8 cellular contexts compared by ENCODE assay signal in the genomic region with DNA sequence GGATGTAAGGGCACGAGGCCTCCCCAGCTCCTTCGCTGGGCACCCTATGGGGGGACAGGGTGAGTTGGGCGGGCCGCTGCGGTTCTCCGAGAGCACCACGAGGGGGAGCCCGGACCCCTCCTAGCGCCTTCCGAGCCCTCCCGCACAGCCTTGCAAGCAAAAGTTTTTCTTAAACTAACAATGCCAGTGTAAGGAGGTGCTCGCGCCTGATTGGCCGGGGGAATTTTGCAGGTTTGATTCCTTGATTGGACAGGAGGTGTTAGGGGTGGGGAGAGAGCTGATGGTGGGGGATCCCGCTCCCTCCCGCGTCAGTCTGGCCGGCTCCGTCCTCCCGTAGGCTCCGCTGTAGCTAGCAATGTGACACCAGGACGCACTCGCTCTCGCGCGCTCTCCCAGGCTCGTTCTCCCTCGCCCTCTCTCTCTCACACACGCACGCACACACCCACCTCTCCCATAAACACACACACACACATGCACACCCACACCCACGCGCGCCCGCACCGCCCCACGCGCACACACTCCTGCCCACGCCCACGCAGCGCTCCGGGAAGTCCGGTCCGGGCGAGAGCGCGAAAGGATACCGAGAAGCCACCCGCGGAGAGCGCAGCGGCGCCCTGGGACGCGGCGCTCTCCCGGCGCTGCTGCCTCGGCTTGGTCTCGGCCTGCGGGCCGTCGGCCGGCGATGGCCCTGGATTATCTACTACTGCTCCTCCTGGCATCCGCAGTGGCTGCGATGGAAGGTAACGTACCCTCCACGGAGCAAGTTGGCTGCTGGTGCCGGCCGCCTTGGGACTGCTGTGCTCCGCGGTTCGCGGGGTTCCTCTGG. TPM values are rescaled to one million over a fixed set of nuclear protein-coding genes. Genes with fewer than 3 reads are reported as not detected.
DNase-seq lines count a peak whose midpoint lies in the region; ATAC-seq and TF ChIP-seq lines count a peak whose summit lies in the region.

A gene (plus strand): TSS at position 311 of the 826 bp plus-strand sequence.

- H3K27ac ChIP-seq in HL-60 (replicated peaks), result no peak within 1 kb of the TSS

- no peaks in the 10 kb centered on the region for H3K36me3 ChIP-seq in mucosa of descending colon (ENCODE audit: low read depth)

- peaks cover 45 to 68% of the 10 kb centered on the region in 2 donors for H3K27me3 Mint-ChIP-seq in stimulated activated naive B cell treated with anti-CD40 and anti-IgM and Interleukin-4, amounts not matched to agents 10 μg/mL and 1 μg/mL and 100 μg/mL, for 72 hours

- peak; percentile 86 for ATAC-seq in mucosa of descending colon
- ATAC-seq in stimulated activated naive B cell treated with anti-CD40 and anti-IgM and Interleukin-4, amounts not matched to agents 10 μg/mL and 1 μg/mL and 100 μg/mL, for 72 hours (replicated peaks), result peak; percentile 84 to 87

- peak within 1 kb of the TSS; percentile 89 to 90 for H3K4me3 Mint-ChIP-seq in stimulated activated naive B cell treated with anti-CD40 and anti-IgM and Interleukin-4, amounts not matched to agents 10 μg/mL and 1 μg/mL and 100 μg/mL, for 72 hours

- peak within 1 kb of the TSS; percentile 81 for H3K27ac Mint-ChIP-seq in stimulated activated naive B cell treated with anti-CD40 and anti-IgM and Interleukin-4, amounts not matched to agents 10 μg/mL and 1 μg/mL and 100 μg/mL, for 72 hours

- intact Hi-C loops in mucosa of descending colon (cut with DNase I, micrococcal nuclease), result loop anchor here in 1 of 2 donors (10.0 kb wide), 1 partner anchor 1100 kb away; no protein-coding TSS in a partner anchor

- H3K27me3 ChIP-seq in HL-60 (ENCODE audit: insufficient read depth, poor library complexity, severe bottlenecking), result peaks cover 43% of the 10 kb centered on the region

- DNase-seq in DMS 273 (lab: John Stamatoyannopoulos, UW; ENCODE audit: unreplicated experiment) (peak; percentile 99), GM20000 (ENCODE audit: low spot score) (peak; percentile 84), HL-60 (ENCODE audit: low read depth in 1 of 2, low spot score in 1 of 2) (peak; percentile 48 to 70), NCI-H748 treated with DMSO at 0.1 percent for 48 hours (lab: John Stamatoyannopoulos, UW) (peak; percentile 93), epithelial cell of proximal tubule (ENCODE audit: low read depth) (peak; percentile 88), mucosa of descending colon (peak; percentile 66 to 74 (median 74))
- peak; percentile 32 to 64 (median 36) for DNase-seq in activated CD8-positive, alpha-beta memory T cell treated with anti-CD3 and anti-CD28 coated beads for 48 hours (ENCODE audit: low read depth in 2 of 3, low spot score in 2 of 3)
- DNase-seq in stimulated activated naive B cell treated with anti-CD40 and anti-IgM and Interleukin-4, amounts not matched to agents 10 μg/mL and 1 μg/mL and 100 μg/mL, for 72 hours, result peak; percentile 71

- peaks cover 12 to 33% of the 10 kb centered on the region in 2 donors for H3K4me1 Mint-ChIP-seq in stimulated activated naive B cell treated with anti-CD40 and anti-IgM and Interleukin-4, amounts not matched to agents 10 μg/mL and 1 μg/mL and 100 μg/mL, for 72 hours

- H3K4me3 ChIP-seq in HL-60 (replicated peaks; ENCODE audit: insufficient read depth, low read length) (peak within 1 kb of the TSS; percentile 32), epithelial cell of proximal tubule (ENCODE audit: low read depth, low read length) (peak within 1 kb of the TSS; percentile 74), mucosa of descending colon (no peak within 1 kb of the TSS)

- no peaks in the 10 kb centered on the region for H3K9me3 ChIP-seq in mucosa of descending colon

- no peaks in the 10 kb centered on the region for H3K9me3 Mint-ChIP-seq in stimulated activated naive B cell treated with anti-CD40 and anti-IgM and Interleukin-4, amounts not matched to agents 10 μg/mL and 1 μg/mL and 100 μg/mL, for 72 hours

- peaks cover 13% of the 10 kb centered on the region for H3K4me1 ChIP-seq in mucosa of descending colon (ENCODE audit: low read depth)

- TF ChIP-seq CTCF in GM20000 (IDR thresholded peaks at IDR 0.05; ENCODE audit: extremely low read depth, missing control alignments) (peak; percentile 75), HL-60 (IDR thresholded peaks at IDR 0.05; ENCODE audit: insufficient read depth, low read length) (peak; percentile 76), epithelial cell of proximal tubule (conservative IDR thresholded peaks at IDR 0.05; ENCODE audit: low read depth, low read length) (peak; percentile 91), mucosa of descending colon (IDR thresholded peaks at IDR 0.05) (peak; percentile 66)

- H3K36me3 Mint-ChIP-seq in stimulated activated naive B cell treated with anti-CD40 and anti-IgM and Interleukin-4, amounts not matched to agents 10 μg/mL and 1 μg/mL and 100 μg/mL, for 72 hours, result no peaks in the 10 kb centered on the region

RNA-seq across cellular contexts. Expression of the gene that starts here (rescaled TPM):
- total RNA-seq in epithelial cell of proximal tubule, result 1.6 and 2.7 TPM in 2 replicates
- total RNA-seq in mucosa of descending colon, result 1 to 10 TPM in 1 of 3 donors, under 1 TPM in 2; 0.31 to 6.9 (median 0.64) TPM

Comparison
In these comparisons a context has a peak if more than half of its experiments do, and no peak if none do; other contexts are left out.
1. DNase-seq: peak in every context shown above with its lines; median percentile 99 in DMS 273; 93 in NCI-H748 treated with DMSO at 0.1 percent for 48 hours; 88 in epithelial cell of proximal tubule; 84 in GM20000; 74 in mucosa of descending colon; 71 in stimulated activated naive B cell treated with anti-CD40 and anti-IgM and Interleukin-4, amounts not matched to agents 10 μg/mL and 1 μg/mL and 100 μg/mL, for 72 hours; 59 in HL-60; 36 in activated CD8-positive, alpha-beta memory T cell treated with anti-CD3 and anti-CD28 coated beads for 48 hours.